Comparison of ENCODE assay signal across 10 cellular contexts in genomic region chr5:148912714-148913398, GRCh38.
DNase-seq lines count a peak whose midpoint lies in the region; ATAC-seq and TF ChIP-seq lines count a peak whose summit lies in the region.
"Had no signal": no experiment of that assay in that cellular context is flagged by ENCODE, and none has a peak within 500 bp of the region (broad histone marks: within the 10 kb centered on the region; RNA-seq: fewer than 3 reads in every experiment).

No MANE protein-coding gene starts in this region.

- intact Hi-C loops in A673 (cut with micrococcal nuclease; ENCODE audit: unreplicated experiment) (no loop called here), MCF 10A (cut with micrococcal nuclease) (loop anchor here (1.0 kb wide), 7 partner anchors 44 to 201 kb away; no protein-coding TSS in a partner anchor)

- CTCF ChIA-PET in A673 (lab: Charles Lee) (interaction anchor here (0.6 kb wide), 1 partner anchor 18 kb away, joined by 4 read pairs; no protein-coding TSS in a partner anchor), MCF 10A (lab: Yijun Ruan, JAX) (interaction anchor here (0.6 to 8.7 kb wide), 34 partner anchors 12 to 218 kb away, joined by 3 to 201 read pairs (median 6); partner anchors contain the start of gene ADRB2)

- H3K4me3 ChIP-seq in A673 (ENCODE audit: low read depth, low read length, poor library complexity, severe bottlenecking): no peak overlapping the region

- H3K4me1 ChIP-seq in A673 (ENCODE audit: insufficient read depth, low read length, poor library complexity, severe bottlenecking): peaks cover 6% of the 10 kb centered on the region

- BruUV-seq in A673 (replicated peaks; lab: Mats Ljungman, UMichigan): no TSS peak
- no TSS peak for BruUV-seq in MCF 10A (replicated peaks; lab: Mats Ljungman, UMichigan)

- H3K27ac ChIP-seq in A673 (ENCODE audit: low read depth, low read length, poor library complexity, severe bottlenecking): no peak overlapping the region

- no peaks in the 10 kb centered on the region for H3K9me3 ChIP-seq in A673 (ENCODE audit: low read depth, low read length, poor library complexity, severe bottlenecking)

- no peak for ATAC-seq in HG02588 (IDR thresholded peaks at IDR 0.05; ENCODE audit: unreplicated experiment)
- no peak for ATAC-seq in GM21576 (IDR thresholded peaks at IDR 0.05; ENCODE audit: unreplicated experiment)
- no peak for ATAC-seq in GM21360 (IDR thresholded peaks at IDR 0.05; ENCODE audit: unreplicated experiment)

- no peaks in the 10 kb centered on the region for H3K36me3 Mint-ChIP-seq in MCF 10A (ENCODE audit: insufficient read depth, unreplicated experiment)

- peak; percentile 9 for DNase-seq in A673 (ENCODE audit: low spot score)
- peak; percentile 84 for DNase-seq in HT-29 (ENCODE audit: low spot score)
- DNase-seq in MCF 10A (ENCODE audit: unreplicated experiment): peak; percentile 98
- DNase-seq in left kidney (ENCODE audit: low read depth, low spot score): peak; percentile 17
- DNase-seq in T-helper 9 cell: no peak
- DNase-seq: activated CD8-positive, alpha-beta memory T cell treated with anti-CD3 and anti-CD28 coated beads, Interleukin-2, amount 50 U/mL, for 48 hours; KBM-7 had no signal

- POLR2A ChIA-PET in A673 (lab: Charles Lee; ENCODE audit: low non-redundant PET) (no interaction called here), MCF 10A (lab: Yijun Ruan, JAX) (interaction anchor here (0.6 to 8.8 kb wide), 32 partner anchors 9 to 220 kb away, joined by 3 to 284 read pairs (median 4); partner anchors contain the start of genes ADRB2 and SH3TC2)

- H3K27ac Mint-ChIP-seq in MCF 10A (ENCODE audit: low read depth, unreplicated experiment): peak overlapping the region; percentile 76

- no peaks in the 10 kb centered on the region for H3K36me3 ChIP-seq in A673 (ENCODE audit: insufficient read depth, low read length, poor library complexity, severe bottlenecking)

- TF ChIP-seq CTCF in A673 (conservative IDR thresholded peaks at IDR 0.05; ENCODE audit: low read depth, low read length) (no peak), MCF 10A (IDR thresholded peaks at IDR 0.05; ENCODE audit: unreplicated experiment) (peak; percentile 75)

- H3K27me3 ChIP-seq in A673 (replicated peaks; ENCODE audit: insufficient read depth, low read depth, low read length, poor library complexity): no peaks in the 10 kb centered on the region

- no peaks in the 10 kb centered on the region for H3K9me3 Mint-ChIP-seq in MCF 10A (ENCODE audit: unreplicated experiment)

- no peaks in the 10 kb centered on the region for H3K27me3 Mint-ChIP-seq in MCF 10A (ENCODE audit: insufficient read depth, unreplicated experiment)

- peaks cover 68% of the 10 kb centered on the region for H3K4me1 Mint-ChIP-seq in MCF 10A (ENCODE audit: insufficient read depth, unreplicated experiment)

- peak overlapping the region; percentile 1 for H3K4me3 Mint-ChIP-seq in MCF 10A (ENCODE audit: unreplicated experiment)
